In genomic region chr4:48090621-48091020, GRCh38 we compare ENCODE assay signal across 16 cellular contexts. TPM values are rescaled to one million over a fixed set of nuclear protein-coding genes. Genes with fewer than 3 reads are reported as not detected.
DNase-seq lines count a peak whose midpoint lies in the region; ATAC-seq and TF ChIP-seq lines count a peak whose summit lies in the region.
"Had no signal": no experiment of that assay in that cellular context is flagged by ENCODE, and none has a peak within 500 bp of the region (broad histone marks: within the 10 kb centered on the region; RNA-seq: fewer than 3 reads in every experiment).

No MANE protein-coding gene starts in this region.

- H3K27ac ChIP-seq in A673 (ENCODE audit: low read depth, low read length, poor library complexity, severe bottlenecking) (no peak overlapping the region), WERI-Rb-1 (no peak overlapping the region)
- H3K27ac ChIP-seq: GM23248, HL-60, PC-9 had no signal

- H3K27me3 ChIP-seq in A673 (replicated peaks; ENCODE audit: insufficient read depth, low read depth, low read length, poor library complexity) (no peaks in the 10 kb centered on the region), WERI-Rb-1 (ENCODE audit: insufficient read depth, low read depth, severe bottlenecking) (no peaks in the 10 kb centered on the region)

- intact Hi-C loops in A673 (cut with micrococcal nuclease; ENCODE audit: unreplicated experiment): no loop called here

- H3K4me1 ChIP-seq in A673 (ENCODE audit: insufficient read depth, low read length, poor library complexity, severe bottlenecking): peaks cover 29% of the 10 kb centered on the region

- no peak for TF ChIP-seq CTCF in A673 (conservative IDR thresholded peaks at IDR 0.05; ENCODE audit: low read depth, low read length)
- TF ChIP-seq CTCF in WERI-Rb-1 (IDR thresholded peaks at IDR 0.05; ENCODE audit: low read depth, low read length): no peak

- CTCF ChIA-PET in A673 (lab: Charles Lee): no interaction called here

- BruUV-seq in A673 (replicated peaks; lab: Mats Ljungman, UMichigan): no TSS peak

- DNase-seq in A673 (ENCODE audit: low spot score) (peak; percentile 59), NCI-H1417 treated with DMSO at 0.1 percent for 48 hours (lab: John Stamatoyannopoulos, UW) (peak; percentile 89), NCI-H69 (lab: John Stamatoyannopoulos, UW) (peak; percentile 58), WERI-Rb-1 (peak; percentile 23), epidermal melanocyte (ENCODE audit: insufficient read length, low spot score) (no peak)
- no peak for DNase-seq in activated effector memory CD4-positive, alpha-beta T cell treated with Interleukin-2 at 50 U/mL for 16 hours
- DNase-seq: DMS79, GM23248, KBM-7, PC-9, SK-N-SH had no signal

- H3K4me3 ChIP-seq in A673 (ENCODE audit: low read depth, low read length, poor library complexity, severe bottlenecking): no peak overlapping the region
- no peak overlapping the region for H3K4me3 ChIP-seq in WERI-Rb-1 (ENCODE audit: low read depth, low read length)
- H3K4me3 ChIP-seq: GM23248, PC-9 had no signal

- H3K9me3 ChIP-seq in A673 (ENCODE audit: low read depth, low read length, poor library complexity, severe bottlenecking) (no peaks in the 10 kb centered on the region), WERI-Rb-1 (ENCODE audit: severe bottlenecking) (no peaks in the 10 kb centered on the region)
- H3K9me3 ChIP-seq: SK-N-SH had no signal

- ATAC-seq in GM18858 (IDR thresholded peaks at IDR 0.05; ENCODE audit: unreplicated experiment) (no peak), GM21447 (IDR thresholded peaks at IDR 0.05; ENCODE audit: unreplicated experiment) (no peak)
- ATAC-seq: Right ventricle myocardium inferior had no signal

- POLR2A ChIA-PET in A673 (lab: Charles Lee; ENCODE audit: low non-redundant PET): no interaction called here

- H3K36me3 ChIP-seq in A673 (ENCODE audit: insufficient read depth, low read length, poor library complexity, severe bottlenecking) (no peaks in the 10 kb centered on the region), WERI-Rb-1 (no peaks in the 10 kb centered on the region)

RNA-seq across cellular contexts. Expression of gene TXK, which starts 43.4 kb away (rescaled TPM):
- total RNA-seq in A673 (2021): 1.4 and 2.0 TPM in 2 replicates
- total RNA-seq: G401, GM23248 had no signal

Comparison
In these comparisons a context has a peak if more than half of its experiments do, and no peak if none do; other contexts are left out.
1. DNase-seq: peak in A673 (single experiment), NCI-H1417 treated with DMSO at 0.1 percent for 48 hours (single experiment), NCI-H69 (single experiment) and WERI-Rb-1 (single experiment); none in epidermal melanocyte (single experiment) and activated effector memory CD4-positive, alpha-beta T cell treated with Interleukin-2 at 50 U/mL for 16 hours (single experiment).